ENCODE assay signal across 12 cellular contexts in genomic region chr2:221501210-221501882, GRCh38.
A peak's percentile ranks its signal among the peaks of the same experiment; 100 is the strongest.
DNase-seq lines count a peak whose midpoint lies in the region; ATAC-seq, FAIRE-seq and TF ChIP-seq lines count a peak whose summit lies in the region.
"Had no signal": no experiment of that assay in that cellular context is flagged by ENCODE, and none has a peak within 500 bp of the region (broad histone marks: within the 10 kb centered on the region; RNA-seq: fewer than 3 reads in every experiment).

No MANE protein-coding gene starts in this region.

- 33% methylated on average over 10 of the region's 10 CpGs for WGBS in smooth muscle cell (ENCODE audit: low lambda C conversion rate)

- intact Hi-C loops in kidney (cut with DNase I): no loop called here

- H3K9me3 ChIP-seq in kidney (ENCODE audit: control insufficient read depth in 1 of 2, low read length in 2 of 2) (no peaks in the 10 kb centered on the region), smooth muscle cell (replicated peaks; ENCODE audit: low read depth) (no peaks in the 10 kb centered on the region)

- TF ChIP-seq CTCF in astrocyte of the cerebellum (IDR thresholded peaks at IDR 0.05; ENCODE audit: low read depth, low read length, missing control alignments) (no peak), kidney (IDR thresholded peaks at IDR 0.05; ENCODE audit: borderline replicate concordance, extremely low read depth, insufficient read depth) (no peak), smooth muscle cell (IDR thresholded peaks at IDR 0.05; ENCODE audit: borderline replicate concordance, insufficient read depth, poor library complexity, severe bottlenecking) (no peak), RWPE1 (conservative IDR thresholded peaks at IDR 0.05; ENCODE audit: low read depth) (no peak)

- no peak overlapping the region for H3K9ac ChIP-seq in kidney (ENCODE audit: low read length in 2 of 2)
- peak overlapping the region; percentile 65 for H3K9ac ChIP-seq in smooth muscle cell (ENCODE audit: low read depth)

- H3K4me2 ChIP-seq in smooth muscle cell: peak overlapping the region; percentile 82

- peaks cover 7% of the 10 kb centered on the region for H3K27me3 ChIP-seq in smooth muscle cell (ENCODE audit: low read depth)

- H3K27ac ChIP-seq in kidney (ENCODE audit: low read depth in 2 of 2, low read length in 2 of 2) (peak overlapping the region in 1 of 2 donors; percentile 20), smooth muscle cell (ENCODE audit: low read depth) (peak overlapping the region; percentile 89), RWPE1 (no peak overlapping the region)

- H3K4me3 ChIP-seq in astrocyte of the cerebellum (ENCODE audit: low read depth, low read length) (peak overlapping the region; percentile 5), kidney (ENCODE audit: low read length in 2 of 2) (peak overlapping the region; percentile 51 to 55), smooth muscle cell (peak overlapping the region; percentile 6)

- CTCF ChIA-PET in RWPE1 (lab: Yijun Ruan, JAX): no interaction called here

- in situ Hi-C loops in astrocyte of the cerebellum (cut with HindIII; ENCODE audit: low sequenced_read_pairs): no loop called here

- peak; percentile 96 for FAIRE-seq in H54 (lab: Jason Lieb, UNC)
- FAIRE-seq in kidney (lab: Jason Lieb, UNC): no peak

- DNase-seq in H54 (ENCODE audit: insufficient read length, low spot score): peak; percentile 34
- DNase-seq in astrocyte of the cerebellum (ENCODE audit: low read depth): peak; percentile 44
- no peak for DNase-seq in kidney
- no peak for DNase-seq in smooth muscle cell (lab: John Stamatoyannopoulos, UW; ENCODE audit: unreplicated experiment)
- no peak for DNase-seq in left lobe of liver (ENCODE audit: low spot score)
- no peak for DNase-seq in RWPE1 (ENCODE audit: low spot score)
- DNase-seq in superior temporal gyrus (ENCODE audit: extremely low spot score): no peak
- DNase-seq in SIG-M5 (lab: John Stamatoyannopoulos, UW): no peak
- DNase-seq: NCI-H187 treated with DMSO at 0.1 percent for 48 hours, occipital lobe, PC-3 had no signal

- no peaks in the 10 kb centered on the region for H3K79me2 ChIP-seq in smooth muscle cell (ENCODE audit: low read depth)

- H2AFZ ChIP-seq in smooth muscle cell (ENCODE audit: low read depth): no peak overlapping the region

- H4K20me1 ChIP-seq in smooth muscle cell (ENCODE audit: low read depth): no peaks in the 10 kb centered on the region

- POLR2A ChIA-PET in RWPE1 (lab: Yijun Ruan, JAX; ENCODE audit: low non-redundant PET): no interaction called here

- no peak for ATAC-seq in left lobe of liver
- ATAC-seq: PC-3, WTC11 had no signal

- TF ChIP-seq POLR2A in H54 (IDR thresholded peaks at IDR 0.05; ENCODE audit: low read depth, low read length): no peak

- H3K4me1 ChIP-seq in kidney (ENCODE audit: control insufficient read depth in 1 of 2, insufficient read depth in 1 of 2, low read depth in 1 of 2, low read length in 2 of 2) (peaks cover 2 to 6% of the 10 kb centered on the region in 2 donors), smooth muscle cell (ENCODE audit: low read depth) (peaks cover 28% of the 10 kb centered on the region)

- H3K36me3 ChIP-seq in kidney (ENCODE audit: control insufficient read depth in 1 of 2, insufficient read depth in 2 of 2, low read length in 2 of 2) (no peaks in the 10 kb centered on the region), smooth muscle cell (ENCODE audit: low read depth) (no peaks in the 10 kb centered on the region)

- H3F3A ChIP-seq in smooth muscle cell (ENCODE audit: low read depth): peaks cover 12% of the 10 kb centered on the region

Comparison
In these comparisons a context has a peak if more than half of its experiments do, and no peak if none do; other contexts are left out.
1. DNase-seq: peak in H54 (single experiment) and astrocyte of the cerebellum (single experiment); none in kidney (single experiment), smooth muscle cell (single experiment), left lobe of liver (single experiment), RWPE1 (single experiment), superior temporal gyrus (single experiment) and SIG-M5 (single experiment).
2. Peak in every context shown above with its lines, with median percentiles within 50 percentile points of each other: H3K4me3 ChIP-seq.